ENCODE assay signal across 26 cellular contexts in genomic region chr7:118843456-118843855, GRCh38.
"Had no signal": no experiment of that assay in that cellular context is flagged by ENCODE, and none has a peak within 500 bp of the region (broad histone marks: within the 10 kb centered on the region; RNA-seq: fewer than 3 reads in every experiment).

No MANE protein-coding gene starts in this region.

- H3K36me3 ChIP-seq: left ventricle myocardium inferior, neural progenitor cell, neutrophil, right atrium auricular region, right lobe of liver, tibial nerve, uterus had no signal

- H3K36me3 Mint-ChIP-seq: immature natural killer cell; mesothelial cell of epicardium; naive B cell; natural killer cell; neural progenitor cell; stimulated activated memory B cell treated with anti-CD40 and anti-IgM and Interleukin-4, amounts not matched to agents 10 μg/mL and 1 μg/mL and 100 μg/mL, for 72 hours; type B pancreatic cell had no signal

- H3K4me3 ChIP-seq: left ventricle myocardium inferior, lung, neural progenitor cell, right atrium auricular region, right lobe of liver, tibial nerve, uterus had no signal

- H3K27ac ChIP-seq: left ventricle myocardium inferior, neural progenitor cell, neutrophil, right atrium auricular region, right lobe of liver, tibial nerve, uterus had no signal

- H3K9ac ChIP-seq: neural progenitor cell had no signal

- H3K27me3 ChIP-seq: neural progenitor cell, neutrophil, right atrium auricular region, right lobe of liver, tibial nerve, uterus had no signal

- H3K9me3 ChIP-seq: neutrophil, right atrium auricular region, right lobe of liver, uterus had no signal

- DNase-seq: hypothalamus; immature natural killer cell; left ventricle myocardium inferior; mesendoderm; naive B cell; natural killer cell; nephron progenitor cell; occipital lobe; right lobe of liver; stimulated activated CD4-positive, alpha-beta T cell treated with anti-CD3 and anti-CD28 coated beads, Interleukin-2, amount 100 ng/mL, for 48 hours; stimulated activated CD4-positive, alpha-beta T cell treated with anti-CD3 and anti-CD28 coated beads, Interleukin-4, amount 100 ng/mL, for 4 hours; stimulated activated CD8-positive, alpha-beta memory T cell treated with anti-CD3 and anti-CD28 coated beads, Interleukin-4, amount 100 ng/mL, for 48 hours; stimulated activated naive CD4-positive, alpha-beta T cell treated with Interleukin-2 at 50 U/mL for 16 hours; stimulated activated naive CD8-positive, alpha-beta T cell treated with anti-CD3 and anti-CD28 coated beads, Interleukin-15, amount 100 ng/mL, for 72 hours; substantia nigra; uterus had no signal

- H3K27ac Mint-ChIP-seq: immature natural killer cell; mesothelial cell of epicardium; naive B cell; natural killer cell; nephron progenitor cell; neural progenitor cell; progenitor cell of endocrine pancreas; stimulated activated memory B cell treated with anti-CD40 and anti-IgM and Interleukin-4, amounts not matched to agents 10 μg/mL and 1 μg/mL and 100 μg/mL, for 72 hours; stimulated activated naive CD8-positive, alpha-beta T cell treated with anti-CD3 and anti-CD28 coated beads, Interleukin-15, amount 100 ng/mL, for 72 hours; type B pancreatic cell had no signal

- H3K9me3 Mint-ChIP-seq: nephron progenitor cell; neural progenitor cell; stimulated activated memory B cell treated with anti-CD40 and anti-IgM and Interleukin-4, amounts not matched to agents 10 μg/mL and 1 μg/mL and 100 μg/mL, for 72 hours; type B pancreatic cell had no signal

- FAIRE-seq: islet of Langerhans had no signal

- H3K27me3 Mint-ChIP-seq: naive B cell; progenitor cell of endocrine pancreas; stimulated activated memory B cell treated with anti-CD40 and anti-IgM and Interleukin-4, amounts not matched to agents 10 μg/mL and 1 μg/mL and 100 μg/mL, for 72 hours; stimulated activated naive CD8-positive, alpha-beta T cell treated with anti-CD3 and anti-CD28 coated beads, Interleukin-15, amount 100 ng/mL, for 72 hours; type B pancreatic cell had no signal

- ATAC-seq: natural killer cell; right lobe of liver; stimulated activated memory B cell treated with anti-CD40 and anti-IgM and Interleukin-4, amounts not matched to agents 10 μg/mL and 1 μg/mL and 100 μg/mL, for 72 hours; stimulated activated naive CD8-positive, alpha-beta T cell treated with anti-CD3 and anti-CD28 coated beads, Interleukin-15, amount 100 ng/mL, for 72 hours had no signal

- H3K4me3 Mint-ChIP-seq: immature natural killer cell; mesothelial cell of epicardium; naive B cell; natural killer cell; nephron progenitor cell; neural progenitor cell; stimulated activated memory B cell treated with anti-CD40 and anti-IgM and Interleukin-4, amounts not matched to agents 10 μg/mL and 1 μg/mL and 100 μg/mL, for 72 hours; stimulated activated naive CD8-positive, alpha-beta T cell treated with anti-CD3 and anti-CD28 coated beads, Interleukin-15, amount 100 ng/mL, for 72 hours; type B pancreatic cell had no signal

- H3K4me1 ChIP-seq: left ventricle myocardium inferior, right atrium auricular region, right lobe of liver, tibial nerve, uterus had no signal

- H3K4me1 Mint-ChIP-seq: immature natural killer cell; mesothelial cell of epicardium; naive B cell; natural killer cell; nephron progenitor cell; neural progenitor cell; stimulated activated memory B cell treated with anti-CD40 and anti-IgM and Interleukin-4, amounts not matched to agents 10 μg/mL and 1 μg/mL and 100 μg/mL, for 72 hours; stimulated activated naive CD8-positive, alpha-beta T cell treated with anti-CD3 and anti-CD28 coated beads, Interleukin-15, amount 100 ng/mL, for 72 hours had no signal
